In genomic region chrY:12621446-12622081, GRCh38 we compare ENCODE assay signal across 11 cellular contexts.
DNase-seq lines count a peak whose midpoint lies in the region; ATAC-seq, FAIRE-seq and TF ChIP-seq lines count a peak whose summit lies in the region.
"Had no signal": no experiment of that assay in that cellular context is flagged by ENCODE, and none has a peak within 500 bp of the region (broad histone marks: within the 10 kb centered on the region; RNA-seq: fewer than 3 reads in every experiment).

No MANE protein-coding gene starts in this region.

- H3K9me3 ChIP-seq in right atrium auricular region = no peaks in the 10 kb centered on the region
- H3K9me3 ChIP-seq in OCI-LY3 (ENCODE audit: insufficient read depth, low read length) = no peaks in the 10 kb centered on the region
- no peaks in the 10 kb centered on the region for H3K9me3 ChIP-seq in vagina
- H3K9me3 ChIP-seq: thoracic aorta had no signal

- intact Hi-C loops in Right ventricle myocardium superior (cut with DNase I) = no loop called here
- intact Hi-C loops in vagina (cut with DNase I) = no loop called here

- H3K4me1 ChIP-seq in right atrium auricular region (no peaks in the 10 kb centered on the region), OCI-LY3 (ENCODE audit: low read length) (no peaks in the 10 kb centered on the region), foreskin keratinocyte (peaks cover 3% of the 10 kb centered on the region), vagina (no peaks in the 10 kb centered on the region)

- no peaks in the 10 kb centered on the region for H3K79me2 ChIP-seq in OCI-LY3 (ENCODE audit: low read length)

- 0 out of 2 replicates have a peak overlapping the region, but pooled peaks have one; percentile 18 for H3K4me2 ChIP-seq in OCI-LY3 (ENCODE audit: low read length)

- no peak for DNase-seq in Right ventricle myocardium superior
- no peak for DNase-seq in right atrium auricular region (ENCODE audit: low spot score)
- peak in 1 of 2 donors; percentile 48 for DNase-seq in foreskin keratinocyte
- DNase-seq in GM12892 (ENCODE audit: insufficient read length) = no peak
- no peak for DNase-seq in vagina (ENCODE audit: extremely low spot score in 2 of 2)
- no peak for DNase-seq in HT-29 (ENCODE audit: low spot score)
- DNase-seq in activated effector memory CD4-positive, alpha-beta T cell treated with Interleukin-2 at 50 U/mL for 16 hours = no peak
- DNase-seq: naive B cell, OCI-M1 had no signal

- H3K9ac ChIP-seq in OCI-LY3 (ENCODE audit: low read length) = no peak overlapping the region

- no peaks in the 10 kb centered on the region for H3K27me3 ChIP-seq in right atrium auricular region
- H3K27me3 ChIP-seq in OCI-LY3 (ENCODE audit: low read depth, low read length) = no peaks in the 10 kb centered on the region
- no peaks in the 10 kb centered on the region for H3K27me3 ChIP-seq in foreskin keratinocyte
- H3K27me3 ChIP-seq in vagina = no peaks in the 10 kb centered on the region

- TF ChIP-seq CTCF in right atrium auricular region (IDR thresholded peaks at IDR 0.05) = no peak
- peak; percentile 56 for TF ChIP-seq CTCF in OCI-LY3 (IDR thresholded peaks at IDR 0.05; ENCODE audit: low read depth, low read length)
- TF ChIP-seq CTCF in foreskin keratinocyte (conservative IDR thresholded peaks at IDR 0.05) = peak; percentile 67
- no peak for TF ChIP-seq CTCF in vagina (IDR thresholded peaks at IDR 0.05)

- H4K20me1 ChIP-seq in OCI-LY3 (ENCODE audit: insufficient read depth, low read length) = no peaks in the 10 kb centered on the region

- FAIRE-seq in GM12892 (lab: Jason Lieb, UNC) = no peak

- no peak overlapping the region for H3K27ac ChIP-seq in right atrium auricular region
- no peak overlapping the region for H3K27ac ChIP-seq in OCI-LY3 (ENCODE audit: low read length)
- no peak overlapping the region for H3K27ac ChIP-seq in foreskin keratinocyte
- no peak overlapping the region for H3K27ac ChIP-seq in vagina
- H3K27ac ChIP-seq: thoracic aorta had no signal

- TF ChIP-seq POLR2A in GM12892 (IDR thresholded peaks at IDR 0.05; ENCODE audit: low read depth, low read length) = no peak
- no peak for TF ChIP-seq POLR2A in vagina (IDR thresholded peaks at IDR 0.05)

- H2AFZ ChIP-seq in OCI-LY3 (ENCODE audit: low read depth, low read length) = no peak overlapping the region

- ATAC-seq in Right ventricle myocardium superior (ENCODE audit: poor library complexity) (peak; percentile 66), foreskin keratinocyte (peak; percentile 85)

- no peaks in the 10 kb centered on the region for H3K36me3 ChIP-seq in right atrium auricular region
- no peaks in the 10 kb centered on the region for H3K36me3 ChIP-seq in OCI-LY3 (replicated peaks; ENCODE audit: low read depth, low read length)
- no peaks in the 10 kb centered on the region for H3K36me3 ChIP-seq in vagina
- H3K36me3 ChIP-seq: thoracic aorta had no signal

- H3K4me3 ChIP-seq in right atrium auricular region (no peak overlapping the region), OCI-LY3 (ENCODE audit: low read length) (no peak overlapping the region), vagina (no peak overlapping the region)
- H3K4me3 ChIP-seq: thoracic aorta had no signal

Comparison
In these comparisons a context has a peak if more than half of its experiments do, and no peak if none do; other contexts are left out.
1. CTCF ChIP-seq: peak in OCI-LY3 (single experiment) and foreskin keratinocyte (single experiment); none in right atrium auricular region (0 of 2) and vagina (0 of 3).